In the genomic region with DNA sequence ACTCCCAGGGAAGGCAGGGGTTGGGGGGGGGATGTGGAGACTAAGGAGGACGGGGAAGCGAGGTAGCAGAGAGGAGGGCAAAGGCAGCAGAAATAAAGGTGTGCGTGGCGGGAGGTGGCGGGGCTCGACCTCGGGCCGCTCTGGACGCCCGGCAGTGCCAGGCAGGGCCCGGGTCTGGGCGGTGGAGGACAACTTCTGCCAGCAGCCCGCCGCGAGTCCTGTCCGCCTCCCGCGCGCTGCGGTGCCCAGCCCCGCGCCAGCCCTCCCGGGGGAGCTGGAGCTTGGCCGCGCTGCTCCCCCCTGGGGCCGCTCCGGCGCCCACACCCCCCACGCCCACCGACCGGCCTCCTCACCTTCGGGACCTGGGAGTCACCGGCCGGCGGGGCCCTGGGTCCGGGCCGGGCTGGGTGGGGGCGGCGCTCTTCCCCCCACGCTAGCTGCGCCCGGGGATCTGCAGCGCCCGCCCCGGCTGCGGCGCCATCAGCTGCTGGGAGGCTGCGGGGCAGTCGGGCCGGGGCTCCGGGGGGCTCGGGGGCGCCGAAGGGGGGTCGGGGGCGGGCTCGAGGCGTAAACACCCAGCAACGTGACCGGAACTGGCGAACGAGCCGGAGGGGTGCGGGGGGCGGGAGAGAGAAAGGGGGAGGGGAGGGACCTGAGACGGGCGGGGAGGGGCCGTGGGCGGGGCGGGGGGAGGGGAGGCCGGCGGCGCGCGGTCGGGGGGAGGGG, we compare ENCODE assay signal across 10 cellular contexts. TPM values are rescaled to one million over a fixed set of nuclear protein-coding genes. Genes with fewer than 3 reads are reported as not detected.
DNase-seq lines count a peak whose midpoint lies in the region; TF ChIP-seq lines count a peak whose summit lies in the region.
"Had no signal": no experiment of that assay in that cellular context is flagged by ENCODE, and none has a peak within 500 bp of the region (broad histone marks: within the 10 kb centered on the region; RNA-seq: fewer than 3 reads in every experiment).

A gene (minus strand): TSS at position 595 of the 726 bp plus-strand sequence. CDS start 14,507 bp downstream, outside the sequence.

- H2AFZ ChIP-seq in neural progenitor cell (replicated peaks), result no peak within 1 kb of the TSS

- H3F3A ChIP-seq in DOHH2 (ENCODE audit: control insufficient read depth, insufficient read depth) (no peaks in the 10 kb centered on the region), neural progenitor cell (ENCODE audit: low read depth) (peaks cover 21% of the 10 kb centered on the region)

- no peak within 1 kb of the TSS for H3K9ac ChIP-seq in neural progenitor cell

- no peaks in the 10 kb centered on the region for H3K9me2 ChIP-seq in DOHH2 (replicated peaks; ENCODE audit: control insufficient read depth, low read length)

- H3K27ac ChIP-seq in DOHH2 (ENCODE audit: low read depth, low read length) (no peak within 1 kb of the TSS), coronary artery (no peak within 1 kb of the TSS), neural progenitor cell (no peak within 1 kb of the TSS)
- H3K27ac ChIP-seq in effector memory CD4-positive, alpha-beta T cell (ENCODE audit: insufficient read depth, low read length, poor library complexity, severe bottlenecking), result no peak within 1 kb of the TSS

- H3K36me3 Mint-ChIP-seq in neural progenitor cell, result no peaks in the 10 kb centered on the region
- H3K36me3 Mint-ChIP-seq: activated naive CD4-positive, alpha-beta T cell treated with anti-CD3 and anti-CD28 coated beads, Interleukin-2, amount 50 U/mL, for 24 hours had no signal

- no peaks in the 10 kb centered on the region for H3K9me3 ChIP-seq in DOHH2 (ENCODE audit: control insufficient read depth, insufficient read depth, low read length)
- no peaks in the 10 kb centered on the region for H3K9me3 ChIP-seq in neural progenitor cell (ENCODE audit: low read depth)
- no peaks in the 10 kb centered on the region for H3K9me3 ChIP-seq in effector memory CD4-positive, alpha-beta T cell (ENCODE audit: control insufficient read depth, low read length)

- DNase-seq in NCI-H1105 treated with DMSO at 0.1 percent for 48 hours (lab: John Stamatoyannopoulos, UW) (peak; percentile 34), coronary artery (ENCODE audit: low spot score) (no peak), neural progenitor cell (ENCODE audit: low spot score) (no peak), SIG-M5 treated with dmso at 0.1 percent for 504 hours (lab: John Stamatoyannopoulos, UW; ENCODE audit: unreplicated experiment) (no peak), kidney tubule cell (ENCODE audit: low spot score) (no peak), DMS 273 (lab: John Stamatoyannopoulos, UW; ENCODE audit: unreplicated experiment) (no peak)
- DNase-seq in effector memory CD4-positive, alpha-beta T cell, result no peak

- H3K27ac Mint-ChIP-seq in neural progenitor cell, result no peak within 1 kb of the TSS
- H3K27ac Mint-ChIP-seq: activated naive CD4-positive, alpha-beta T cell treated with anti-CD3 and anti-CD28 coated beads, Interleukin-2, amount 50 U/mL, for 24 hours had no signal

- H3K4me1 Mint-ChIP-seq in neural progenitor cell, result peaks cover 2% of the 10 kb centered on the region
- H3K4me1 Mint-ChIP-seq: activated naive CD4-positive, alpha-beta T cell treated with anti-CD3 and anti-CD28 coated beads, Interleukin-2, amount 50 U/mL, for 24 hours had no signal

- no peak within 1 kb of the TSS for H3K4me3 ChIP-seq in DOHH2 (ENCODE audit: low read length)
- peak within 1 kb of the TSS; percentile 40 for H3K4me3 ChIP-seq in coronary artery
- peak within 1 kb of the TSS; percentile 68 for H3K4me3 ChIP-seq in neural progenitor cell
- no peak within 1 kb of the TSS for H3K4me3 ChIP-seq in effector memory CD4-positive, alpha-beta T cell (ENCODE audit: insufficient read depth, low read depth, low read length, poor library complexity, severe bottlenecking)

- H3K27me3 ChIP-seq in DOHH2 (ENCODE audit: control insufficient read depth, low read length) (peaks cover 13% of the 10 kb centered on the region), neural progenitor cell (peaks cover 62% of the 10 kb centered on the region)
- H3K27me3 ChIP-seq in effector memory CD4-positive, alpha-beta T cell (replicated peaks; ENCODE audit: control insufficient read depth, insufficient read depth, low read length, poor library complexity, severe bottlenecking), result peaks cover 15% of the 10 kb centered on the region

- H3K4me1 ChIP-seq in DOHH2 (ENCODE audit: control insufficient read depth, low read length), result no peaks in the 10 kb centered on the region
- no peaks in the 10 kb centered on the region for H3K4me1 ChIP-seq in neural progenitor cell
- peaks cover 5% of the 10 kb centered on the region for H3K4me1 ChIP-seq in effector memory CD4-positive, alpha-beta T cell (ENCODE audit: control insufficient read depth, insufficient read depth, low read length, poor library complexity, severe bottlenecking)

- peak within 1 kb of the TSS; percentile 41 for H3K4me3 Mint-ChIP-seq in neural progenitor cell
- H3K4me3 Mint-ChIP-seq: activated naive CD4-positive, alpha-beta T cell treated with anti-CD3 and anti-CD28 coated beads, Interleukin-2, amount 50 U/mL, for 24 hours had no signal

- TF ChIP-seq CTCF in DOHH2 (IDR thresholded peaks at IDR 0.05; ENCODE audit: low read depth, low read length, poor library complexity, severe bottlenecking), result no peak
- no peak for TF ChIP-seq CTCF in coronary artery (IDR thresholded peaks at IDR 0.05)
- no peak for TF ChIP-seq CTCF in neural progenitor cell (IDR thresholded peaks at IDR 0.05)

- H3K79me2 ChIP-seq in DOHH2 (ENCODE audit: control insufficient read depth, low read length) (no peaks in the 10 kb centered on the region), neural progenitor cell (ENCODE audit: low read depth) (no peaks in the 10 kb centered on the region)

- H3K36me3 ChIP-seq in DOHH2 (ENCODE audit: control insufficient read depth, low read length) (no peaks in the 10 kb centered on the region), neural progenitor cell (no peaks in the 10 kb centered on the region)
- H3K36me3 ChIP-seq in effector memory CD4-positive, alpha-beta T cell (ENCODE audit: control insufficient read depth, insufficient read depth, low read length), result no peaks in the 10 kb centered on the region

- H4K20me1 ChIP-seq in DOHH2 (ENCODE audit: control insufficient read depth, insufficient read depth, low read depth, low read length) (no peaks in the 10 kb centered on the region), neural progenitor cell (ENCODE audit: low read depth) (peaks cover 31% of the 10 kb centered on the region)

- peak within 1 kb of the TSS; percentile 26; the same call in 1 of the 2 replicates for H3K4me2 ChIP-seq in DOHH2 (ENCODE audit: low read length)
- peak within 1 kb of the TSS; percentile 92 for H3K4me2 ChIP-seq in neural progenitor cell

- no peaks in the 10 kb centered on the region for H3K9me3 Mint-ChIP-seq in neural progenitor cell
- H3K9me3 Mint-ChIP-seq: activated naive CD4-positive, alpha-beta T cell treated with anti-CD3 and anti-CD28 coated beads, Interleukin-2, amount 50 U/mL, for 24 hours had no signal

- H3K27me3 Mint-ChIP-seq in neural progenitor cell (ENCODE audit: insufficient read depth, low read depth), result peaks cover 55% of the 10 kb centered on the region

RNA-seq across cellular contexts. Expression of the gene that starts here (rescaled TPM):
- total RNA-seq in neural progenitor cell (ENCODE audit: low replicate concordance), result 0.17 and 0.77 TPM in 2 replicates
- total RNA-seq: liver had no signal

Comparison
In these comparisons a context has a peak if more than half of its experiments do, and no peak if none do; other contexts are left out.
1. H3K4me3 ChIP-seq: peak in coronary artery (single experiment) and neural progenitor cell (single experiment); none in DOHH2 (single experiment) and effector memory CD4-positive, alpha-beta T cell (single experiment).